In genomic region chr22:33315954-33316353, GRCh38 we compare ENCODE assay signal across 32 cellular contexts.
"Had no signal": no experiment of that assay in that cellular context is flagged by ENCODE, and none has a peak within 500 bp of the region (broad histone marks: within the 10 kb centered on the region; RNA-seq: fewer than 3 reads in every experiment).

No MANE protein-coding gene starts in this region.

- H3K36me3 ChIP-seq: breast epithelium had no signal

- DNase-seq: activated B cell treated with CpG ODN at 0.5 μM for 24 hours; activated CD4-positive, alpha-beta T cell treated with anti-CD3 and anti-CD28 coated beads for 4 hours; activated CD4-positive, CD25-positive, alpha-beta regulatory T cell treated with anti-CD3 and anti-CD28 coated beads, Interleukin-2, amount 50 U/mL, for 72 hours; activated CD8-positive, alpha-beta T cell treated with anti-CD3 and anti-CD28 coated beads for 36 hours; activated effector memory CD4-positive, alpha-beta T cell treated with anti-CD3 and anti-CD28 coated beads, Interleukin-2, amount 50 U/mL, for 16 hours; activated naive CD4-positive, alpha-beta T cell; activated naive CD8-positive, alpha-beta T cell treated with anti-CD3 and anti-CD28 coated beads, Interleukin-2, amount 10 ng/mL, durations not matched to agents 7 days and 5 days; activated T-cell treated with anti-CD3 and anti-CD28 coated beads, Interleukin-2, amount 50 U/mL, for 1 hour; activated T-cell treated with anti-CD3 and anti-CD28 coated beads, Interleukin-2, amount 50 U/mL, for 72 hours; amygdala; body of pancreas; NCI-H1105; NCI-H1417 treated with DMSO at 0.1 percent for 48 hours; NCI-H187 treated with DMSO at 0.1 percent for 48 hours; NCI-H2081; NCI-H226; NCI-H446 treated with DMSO at 0.1 percent for 48 hours; NCI-H524; NCI-H69; PC-3; SIG-M5; SW 1271; T-helper 1 cell; T-helper 2 cell; T-helper 9 cell had no signal

- H3K27ac ChIP-seq: body of pancreas, breast epithelium, RWPE1, VCaP had no signal

- ATAC-seq: activated CD8-positive, alpha-beta T cell treated with anti-CD3 and anti-CD28 coated beads for 36 hours; activated T-cell treated with anti-CD3 and anti-CD28 coated beads, Interleukin-2, amount 50 U/mL, for 72 hours; activated T-helper 17 cell treated with anti-CD3 and anti-CD28 coated beads, Interleukin-2, amount 50 U/mL, for 72 hours; body of pancreas; K562; PC-3; Right ventricle myocardium inferior; SK-N-SH treated with all-trans-retinoic acid at 6 μM for 48 hours had no signal

- H3K27me3 ChIP-seq: body of pancreas, breast epithelium had no signal

- H3K4me3 ChIP-seq: body of pancreas, breast epithelium, K562 had no signal

- H3K9me3 ChIP-seq: body of pancreas, breast epithelium had no signal

- H3K4me1 ChIP-seq: body of pancreas, breast epithelium had no signal
